ENCODE assay signal across 12 cellular contexts in genomic region chr1:26991310-26992116, GRCh38. TPM values are rescaled to one million over a fixed set of nuclear protein-coding genes. Genes with fewer than 3 reads are reported as not detected.
A peak's percentile ranks its signal among the peaks of the same experiment; 100 is the strongest.
DNase-seq lines count a peak whose midpoint lies in the region; ATAC-seq and TF ChIP-seq lines count a peak whose summit lies in the region.
"Had no signal": no experiment of that assay in that cellular context is flagged by ENCODE, and none has a peak within 500 bp of the region (broad histone marks: within the 10 kb centered on the region; RNA-seq: fewer than 3 reads in every experiment).

No MANE protein-coding gene starts in this region.

- TF ChIP-seq CTCF in BJ (IDR thresholded peaks at IDR 0.05; ENCODE audit: insufficient read depth, low read depth, low read length) (0 out of 2 replicates have a peak, but pooled peaks have one; percentile 14), GM13977 (IDR thresholded peaks at IDR 0.05; ENCODE audit: extremely low read depth, insufficient read depth, missing control alignments) (no peak)

- POLR2A ChIA-PET in BJ (lab: Charles Lee): no interaction called here

- no peak for ATAC-seq in GM19328 (IDR thresholded peaks at IDR 0.05; ENCODE audit: unreplicated experiment)
- no peak for ATAC-seq in HG03196 (IDR thresholded peaks at IDR 0.05; ENCODE audit: unreplicated experiment)
- ATAC-seq: activated naive CD8-positive, alpha-beta T cell treated with anti-CD3 and anti-CD28 coated beads, Interleukin-2, amount 50 U/mL, for 24 hours had no signal

- no peak for DNase-seq in BJ (ENCODE audit: low read depth)
- peak; percentile 61 for DNase-seq in GM13977 (ENCODE audit: low spot score)
- peak; percentile 78 for DNase-seq in SKM-1 treated with dmso at 0.1 percent for 144 hours (lab: John Stamatoyannopoulos, UW; ENCODE audit: unreplicated experiment)
- DNase-seq in kidney tubule cell (ENCODE audit: low spot score): peak; percentile 87
- no peak for DNase-seq in NCI-H748 treated with DMSO at 0.1 percent for 48 hours (lab: John Stamatoyannopoulos, UW)
- no peak for DNase-seq in OCI-M1 (lab: John Stamatoyannopoulos, UW)
- DNase-seq: activated naive CD8-positive, alpha-beta T cell treated with anti-CD3 and anti-CD28 coated beads, Interleukin-2, amount 50 U/mL, for 24 hours; heart right ventricle; retina had no signal

- in situ Hi-C loops in GM13977 (cut with MboI; ENCODE audit: low pct_unique_long_range_greater_than_20kb, low sequenced_read_pairs, unreplicated experiment): no loop called here

- CTCF ChIA-PET in BJ (lab: Yijun Ruan, JAX): interaction anchor here (0.8 to 1.4 kb wide), 2 partner anchors 52 to 55 kb away, joined by 3 to 5 read pairs; no protein-coding TSS in a partner anchor

- H3K4me3 ChIP-seq in BJ (ENCODE audit: low read depth, low read length): no peak overlapping the region
- H3K4me3 ChIP-seq: heart right ventricle, thoracic aorta had no signal

- H3K36me3 ChIP-seq in BJ (ENCODE audit: control insufficient read depth, insufficient read depth, low read length): no peaks in the 10 kb centered on the region
- H3K36me3 ChIP-seq: heart right ventricle, thoracic aorta had no signal

- H3K27me3 ChIP-seq in BJ (ENCODE audit: control insufficient read depth, insufficient read depth, low read length): 0 out of 2 replicates have a peak, but pooled peaks cover 2% of the 10 kb centered on the region

RNA-seq across cellular contexts. Expression of gene TRNP1, which starts 2.0 kb away (rescaled TPM):
- polyA plus RNA-seq in BJ (2011; rRNA removed): 68.9 and 75.4 TPM in 2 replicates
- 20.7 and 33.8 TPM in 2 replicates for polyA minus RNA-seq in BJ (2011; rRNA and poly(A)+ RNA removed)

RNA-seq across cellular contexts. Expression of gene TENT5B, which starts 21.1 kb away (rescaled TPM):
- 1.7 and 3.9 TPM in 2 replicates for polyA plus RNA-seq in BJ (2011; rRNA removed)
- polyA minus RNA-seq in BJ (2011; rRNA and poly(A)+ RNA removed): 4.0 and 4.2 TPM in 2 replicates

RNA-seq across cellular contexts. Expression of gene KDF1, which starts 31.2 kb away (rescaled TPM):
- 0.04 TPM in 1 of 2 replicates, not detected in the other for polyA plus RNA-seq in BJ (2011; rRNA removed)
- not detected in 2 replicates for polyA minus RNA-seq in BJ (2011; rRNA and poly(A)+ RNA removed)

Comparison
In these comparisons a context has a peak if more than half of its experiments do, and no peak if none do; other contexts are left out.
1. DNase-seq: peak in GM13977 (single experiment), SKM-1 treated with dmso at 0.1 percent for 144 hours (single experiment) and kidney tubule cell (single experiment); none in BJ (single experiment), NCI-H748 treated with DMSO at 0.1 percent for 48 hours (single experiment) and OCI-M1 (single experiment).